34 cellular contexts compared by ENCODE assay signal in genomic region chr7:27970350-27970749, GRCh38.
"Had no signal": no experiment of that assay in that cellular context is flagged by ENCODE, and none has a peak within 500 bp of the region (broad histone marks: within the 10 kb centered on the region; RNA-seq: fewer than 3 reads in every experiment).

No MANE protein-coding gene starts in this region.

- H3K4me3 ChIP-seq: adrenal gland, body of pancreas, breast epithelium, PC-9 had no signal

- H3K9me3 ChIP-seq: adrenal gland, body of pancreas, breast epithelium had no signal

- H3K27me3 ChIP-seq: adrenal gland, body of pancreas, breast epithelium had no signal

- H3K36me3 ChIP-seq: adrenal gland, breast epithelium had no signal

- H3K27ac Mint-ChIP-seq: activated B cell treated with CpG ODN at 0.5 μM for 24 hours; activated CD4-positive, alpha-beta memory T cell treated with anti-CD3 and anti-CD28 coated beads for 36 hours; activated naive CD4-positive, alpha-beta T cell treated with anti-CD3 and anti-CD28 coated beads, Interleukin-2, amount 50 U/mL, for 72 hours; activated T-helper 1 cell treated with anti-CD3 and anti-CD28 coated beads, Interleukin-12 subunit alpha, Interleukin-12 subunit beta, Interleukin-2, Interleukin-4 antibody, amounts not matched to agents 30 ng/mL and 10 ng/mL and 1 ng/mL, durations not matched to agents 14 hours and 24 hours and 36 hours had no signal

- H3K27me3 Mint-ChIP-seq: activated B cell treated with CpG ODN at 0.5 μM for 24 hours; activated CD4-positive, alpha-beta memory T cell treated with anti-CD3 and anti-CD28 coated beads for 36 hours had no signal

- ATAC-seq: activated T-cell treated with anti-CD3 and anti-CD28 coated beads, Interleukin-2, amount 50 U/mL, for 4 hours; body of pancreas; Right ventricle myocardium inferior had no signal

- FAIRE-seq: astrocyte, RCC 7860 had no signal

- H3K4me3 Mint-ChIP-seq: activated B cell treated with CpG ODN at 0.5 μM for 24 hours; activated CD4-positive, alpha-beta memory T cell treated with anti-CD3 and anti-CD28 coated beads for 36 hours; activated T-cell treated with anti-CD3 and anti-CD28 coated beads, Interleukin-2, amount 50 U/mL, for 4 hours; activated T-helper 1 cell treated with anti-CD3 and anti-CD28 coated beads, Interleukin-12 subunit alpha, Interleukin-12 subunit beta, Interleukin-2, Interleukin-4 antibody, amounts not matched to agents 30 ng/mL and 10 ng/mL and 1 ng/mL, durations not matched to agents 14 hours and 24 hours and 36 hours had no signal

- H3K4me2 ChIP-seq: PC-9 had no signal

- DNase-seq: activated B cell treated with CpG ODN at 0.5 μM for 24 hours; activated CD4-positive, alpha-beta memory T cell treated with anti-CD3 and anti-CD28 coated beads for 36 hours; activated CD4-positive, alpha-beta T cell treated with anti-CD3 and anti-CD28 coated beads, Interleukin-2, amount 50 U/mL, for 1 hour; activated CD8-positive, alpha-beta memory T cell treated with anti-CD3 and anti-CD28 coated beads, Interleukin-2, amount 50 U/mL, for 4 hours; activated effector memory CD4-positive, alpha-beta T cell treated with Interleukin-2 at 50 U/mL for 16 hours; activated naive CD4-positive, alpha-beta T cell; activated T-cell treated with anti-CD3 and anti-CD28 coated beads for 4 hours; activated T-cell treated with anti-CD3 and anti-CD28 coated beads, Interleukin-2, amount 50 U/mL, for 4 hours; adrenal gland; body of pancreas; KG1; MM.1S; MV-4-11; NCI-H1092; NCI-H1436 treated with DMSO at 0.1 percent for 48 hours; NCI-H1694 treated with DMSO at 0.1 percent for 48 hours; NCI-H2029; NCI-H510A; NCI-H526; NCI-H748 treated with DMSO at 0.1 percent for 48 hours; PC-9; SIG-M5; SW 1271; T-helper 1 cell; T-helper 2 cell; T-helper 9 cell had no signal

- H3K27ac ChIP-seq: adrenal gland, body of pancreas, breast epithelium, PC-9, RWPE1, VCaP had no signal

- H3K4me1 ChIP-seq: body of pancreas, breast epithelium had no signal

- H3K9me3 Mint-ChIP-seq: activated B cell treated with CpG ODN at 0.5 μM for 24 hours; activated CD4-positive, alpha-beta memory T cell treated with anti-CD3 and anti-CD28 coated beads for 36 hours; activated T-cell treated with anti-CD3 and anti-CD28 coated beads, Interleukin-2, amount 50 U/mL, for 4 hours; activated T-helper 1 cell treated with anti-CD3 and anti-CD28 coated beads, Interleukin-12 subunit alpha, Interleukin-12 subunit beta, Interleukin-2, Interleukin-4 antibody, amounts not matched to agents 30 ng/mL and 10 ng/mL and 1 ng/mL, durations not matched to agents 14 hours and 24 hours and 36 hours had no signal

- H2AFZ ChIP-seq: PC-9 had no signal
